In genomic region chr3:105960381-105960780, GRCh38 we compare ENCODE assay signal across 23 cellular contexts.
"Had no signal": no experiment of that assay in that cellular context is flagged by ENCODE, and none has a peak within 500 bp of the region (broad histone marks: within the 10 kb centered on the region; RNA-seq: fewer than 3 reads in every experiment).

No MANE protein-coding gene starts in this region.

- ATAC-seq: effector memory CD8-positive, alpha-beta T cell; gastroesophageal sphincter; heart left ventricle; left ventricle myocardium superior; natural killer cell treated with Interleukin-12 subunit alpha and Interleukin-12 subunit beta and Interleukin-15 and Interleukin-18, amount 100 ng/mL, for 72 hours; sciatic nerve; stimulated activated naive B cell treated with anti-CD40 and anti-IgM and Interleukin-4, amounts not matched to agents 10 μg/mL and 1 μg/mL and 100 μg/mL, for 72 hours had no signal

- H3K27ac ChIP-seq: brain microvascular endothelial cell, dorsolateral prefrontal cortex, esophagus muscularis mucosa, gastroesophageal sphincter, heart left ventricle, vagina had no signal

- H3K4me3 ChIP-seq: dorsolateral prefrontal cortex, esophagus muscularis mucosa, gastroesophageal sphincter, heart left ventricle, vagina had no signal

- H3K4me3 Mint-ChIP-seq: effector memory CD8-positive, alpha-beta T cell; natural killer cell treated with Interleukin-12 subunit alpha and Interleukin-12 subunit beta and Interleukin-15 and Interleukin-18, amount 100 ng/mL, for 72 hours; stimulated activated naive B cell treated with anti-CD40 and anti-IgM and Interleukin-4, amounts not matched to agents 10 μg/mL and 1 μg/mL and 100 μg/mL, for 72 hours had no signal

- DNase-seq: activated CD4-positive, alpha-beta T cell treated with anti-CD3 and anti-CD28 coated beads for 1 hour; activated CD4-positive, alpha-beta T cell treated with anti-CD3 and anti-CD28 coated beads, Interleukin-2, amount 50 U/mL, for 1 hour; activated T-cell treated with anti-CD3 and anti-CD28 coated beads, Interleukin-2, amount 50 U/mL, for 1 hour; aorta; brain microvascular endothelial cell; central memory CD4-positive, alpha-beta T cell; dorsolateral prefrontal cortex; effector memory CD8-positive, alpha-beta T cell; heart left ventricle; left ventricle myocardium superior; mammary epithelial cell; nucleus accumbens; posterior cingulate gyrus; small intestine; stimulated activated CD8-positive, alpha-beta memory T cell treated with anti-CD3 and anti-CD28 coated beads, Interleukin-4, amount 100 ng/mL, for 48 hours; stimulated activated naive B cell treated with anti-CD40 and anti-IgM and Interleukin-4, amounts not matched to agents 10 μg/mL and 1 μg/mL and 100 μg/mL, for 72 hours had no signal

- H3K27me3 Mint-ChIP-seq: effector memory CD8-positive, alpha-beta T cell; natural killer cell treated with Interleukin-12 subunit alpha and Interleukin-12 subunit beta and Interleukin-15 and Interleukin-18, amount 100 ng/mL, for 72 hours; stimulated activated naive B cell treated with anti-CD40 and anti-IgM and Interleukin-4, amounts not matched to agents 10 μg/mL and 1 μg/mL and 100 μg/mL, for 72 hours; type B pancreatic cell had no signal

- H3K9me3 ChIP-seq: esophagus muscularis mucosa, gastroesophageal sphincter, heart left ventricle, vagina had no signal

- H3K9me3 Mint-ChIP-seq: effector memory CD8-positive, alpha-beta T cell; natural killer cell treated with Interleukin-12 subunit alpha and Interleukin-12 subunit beta and Interleukin-15 and Interleukin-18, amount 100 ng/mL, for 72 hours; type B pancreatic cell had no signal

- H3K27ac Mint-ChIP-seq: activated naive CD4-positive, alpha-beta T cell treated with anti-CD3 and anti-CD28 coated beads, Interleukin-2, amount 50 U/mL, for 72 hours; effector memory CD8-positive, alpha-beta T cell; natural killer cell treated with Interleukin-12 subunit alpha and Interleukin-12 subunit beta and Interleukin-15 and Interleukin-18, amount 100 ng/mL, for 72 hours; stimulated activated naive B cell treated with anti-CD40 and anti-IgM and Interleukin-4, amounts not matched to agents 10 μg/mL and 1 μg/mL and 100 μg/mL, for 72 hours; type B pancreatic cell had no signal

- H3K4me1 Mint-ChIP-seq: stimulated activated naive B cell treated with anti-CD40 and anti-IgM and Interleukin-4, amounts not matched to agents 10 μg/mL and 1 μg/mL and 100 μg/mL, for 72 hours had no signal

- H3K27me3 ChIP-seq: brain microvascular endothelial cell, esophagus muscularis mucosa, gastroesophageal sphincter, heart left ventricle, vagina had no signal

- H3K36me3 Mint-ChIP-seq: natural killer cell treated with Interleukin-12 subunit alpha and Interleukin-12 subunit beta and Interleukin-15 and Interleukin-18, amount 100 ng/mL, for 72 hours; stimulated activated naive B cell treated with anti-CD40 and anti-IgM and Interleukin-4, amounts not matched to agents 10 μg/mL and 1 μg/mL and 100 μg/mL, for 72 hours; type B pancreatic cell had no signal

- H3K36me3 ChIP-seq: brain microvascular endothelial cell, esophagus muscularis mucosa, gastroesophageal sphincter, heart left ventricle, vagina had no signal
